In the genomic region with DNA sequence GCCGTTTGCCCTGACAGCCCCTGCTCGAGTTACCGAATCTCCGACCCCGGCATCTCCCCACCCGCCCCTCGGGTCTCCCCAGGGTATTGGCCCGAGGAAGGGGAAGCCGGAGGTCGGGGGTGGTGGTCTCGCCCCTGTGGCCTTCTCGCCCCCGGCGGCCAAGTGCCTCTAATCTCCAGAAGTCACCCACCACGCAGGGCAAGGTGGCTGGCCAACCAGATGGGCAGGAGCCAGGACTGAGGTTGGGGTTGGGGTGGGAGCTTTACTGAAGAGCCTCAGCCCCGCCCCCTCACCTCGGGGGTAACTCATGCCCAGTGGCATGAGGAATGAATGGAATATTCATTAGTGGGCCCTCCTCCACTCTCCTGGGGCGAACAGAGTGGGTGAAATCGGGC, we compare ENCODE assay signal across 8 cellular contexts. TPM values are rescaled to one million over a fixed set of nuclear protein-coding genes. Genes with fewer than 3 reads are reported as not detected.
DNase-seq lines count a peak whose midpoint lies in the region; ATAC-seq and TF ChIP-seq lines count a peak whose summit lies in the region.

No MANE protein-coding gene starts in this region.

- H2AK5ac ChIP-seq in mesendoderm (ENCODE audit: low read length): no peak overlapping the region

- peak overlapping the region; percentile 62 for H3K18ac ChIP-seq in mesendoderm (ENCODE audit: low read length)

- ATAC-seq in upper lobe of right lung: peak; percentile 11
- ATAC-seq in GM21381 (IDR thresholded peaks at IDR 0.05; ENCODE audit: unreplicated experiment): no peak

- peak overlapping the region; percentile 6 for H3K27ac Mint-ChIP-seq in activated T-cell treated with anti-CD3 and anti-CD28 coated beads, Interleukin-2, amount 50 U/mL, for 24 hours
- peak overlapping the region; percentile 8 for H3K27ac Mint-ChIP-seq in dendritic cell treated with granulocyte-macrophage colony-stimulating factor and Interleukin-4, amounts not matched to agents 40 ng/mL and 50 ng/mL, for 4 days

- H3K4me1 Mint-ChIP-seq in activated T-cell treated with anti-CD3 and anti-CD28 coated beads, Interleukin-2, amount 50 U/mL, for 24 hours (ENCODE audit: low read depth): peaks cover 31% of the 10 kb centered on the region
- H3K4me1 Mint-ChIP-seq in dendritic cell treated with granulocyte-macrophage colony-stimulating factor and Interleukin-4, amounts not matched to agents 40 ng/mL and 50 ng/mL, for 4 days (ENCODE audit: low read depth): peaks cover 27% of the 10 kb centered on the region

- no peak overlapping the region for H3K23ac ChIP-seq in mesendoderm (ENCODE audit: low read length)

- H3K4ac ChIP-seq in mesendoderm (ENCODE audit: low read depth, low read length): peak overlapping the region; percentile 8

- H3K27ac ChIP-seq in mesendoderm (ENCODE audit: low read depth, low read length) (no peak overlapping the region), upper lobe of right lung (peak overlapping the region; percentile 66)

- H3K36me3 ChIP-seq in NT2/D1 (ENCODE audit: insufficient read depth, insufficient read length, low read length): peaks cover 38% of the 10 kb centered on the region
- no peaks in the 10 kb centered on the region for H3K36me3 ChIP-seq in mesendoderm (ENCODE audit: control insufficient read depth, insufficient read depth, low read length)
- peaks cover 25% of the 10 kb centered on the region for H3K36me3 ChIP-seq in upper lobe of right lung

- H4K8ac ChIP-seq in mesendoderm (ENCODE audit: low read depth, low read length): no peak overlapping the region

- no peaks in the 10 kb centered on the region for H3K9me3 Mint-ChIP-seq in activated T-cell treated with anti-CD3 and anti-CD28 coated beads, Interleukin-2, amount 50 U/mL, for 24 hours
- H3K9me3 Mint-ChIP-seq in dendritic cell treated with granulocyte-macrophage colony-stimulating factor and Interleukin-4, amounts not matched to agents 40 ng/mL and 50 ng/mL, for 4 days: no peaks in the 10 kb centered on the region

- peak overlapping the region; percentile 78 for H3K4me3 Mint-ChIP-seq in activated T-cell treated with anti-CD3 and anti-CD28 coated beads, Interleukin-2, amount 50 U/mL, for 24 hours
- H3K4me3 Mint-ChIP-seq in dendritic cell treated with granulocyte-macrophage colony-stimulating factor and Interleukin-4, amounts not matched to agents 40 ng/mL and 50 ng/mL, for 4 days: peak overlapping the region; percentile 82

- no peak for TF ChIP-seq CTCF in upper lobe of right lung (IDR thresholded peaks at IDR 0.05)

- no CpG with 5 or more reads among the region's 19 CpGs for WGBS in mesendoderm (ENCODE audit: extremely low coverage, insufficient coverage, low lambda C conversion rate)

- peaks cover 11% of the 10 kb centered on the region for H3K79me2 ChIP-seq in mesendoderm (ENCODE audit: control insufficient read depth, insufficient read depth, low read length)

- H2BK120ac ChIP-seq in mesendoderm (ENCODE audit: low read depth, low read length): no peak overlapping the region

- no peak for DNase-seq in activated T-cell treated with anti-CD3 and anti-CD28 coated beads, Interleukin-2, amount 50 U/mL, for 24 hours
- DNase-seq in activated T-cell treated with anti-CD3 and anti-CD28 coated beads for 4 hours: no peak
- no peak for DNase-seq in NT2/D1 (ENCODE audit: low read depth, low spot score)
- peak; percentile 60 for DNase-seq in mesendoderm
- no peak for DNase-seq in upper lobe of right lung
- no peak for DNase-seq in stimulated activated naive CD4-positive, alpha-beta T cell treated with Interleukin-2 at 50 U/mL for 16 hours (lab: John Stamatoyannopoulos, UW)

- H3K27me3 ChIP-seq in NT2/D1 (ENCODE audit: insufficient read depth, insufficient read length) (no peaks in the 10 kb centered on the region), mesendoderm (ENCODE audit: insufficient read depth, low read length, poor library complexity) (no peaks in the 10 kb centered on the region), upper lobe of right lung (no peaks in the 10 kb centered on the region)

- peaks cover 56% of the 10 kb centered on the region for H3K36me3 Mint-ChIP-seq in activated T-cell treated with anti-CD3 and anti-CD28 coated beads, Interleukin-2, amount 50 U/mL, for 24 hours (ENCODE audit: low read depth)
- H3K36me3 Mint-ChIP-seq in dendritic cell treated with granulocyte-macrophage colony-stimulating factor and Interleukin-4, amounts not matched to agents 40 ng/mL and 50 ng/mL, for 4 days (ENCODE audit: low read depth): peaks cover 29% of the 10 kb centered on the region

- H3K27me3 Mint-ChIP-seq in activated T-cell treated with anti-CD3 and anti-CD28 coated beads, Interleukin-2, amount 50 U/mL, for 24 hours: no peaks in the 10 kb centered on the region
- peaks cover 17% of the 10 kb centered on the region for H3K27me3 Mint-ChIP-seq in dendritic cell treated with granulocyte-macrophage colony-stimulating factor and Interleukin-4, amounts not matched to agents 40 ng/mL and 50 ng/mL, for 4 days

- H3K9me3 ChIP-seq in NT2/D1 (ENCODE audit: insufficient read depth, low read length) (no peaks in the 10 kb centered on the region), upper lobe of right lung (no peaks in the 10 kb centered on the region)

- intact Hi-C loops in dendritic cell treated with granulocyte-macrophage colony-stimulating factor and Interleukin-4, amounts not matched to agents 40 ng/mL and 50 ng/mL, for 4 days (cut with micrococcal nuclease): loop anchor here (1.0 to 5.0 kb wide), 2 partner anchors 9 to 45 kb away; a partner anchor contains a TSS
- intact Hi-C loops in upper lobe of right lung (cut with DNase I): no loop called here

- peak overlapping the region; percentile 81 for H3K9ac ChIP-seq in NT2/D1 (ENCODE audit: insufficient read length, low read depth)
- peak overlapping the region; percentile 86 for H3K9ac ChIP-seq in mesendoderm (ENCODE audit: low read length)

- H3K4me2 ChIP-seq in mesendoderm (ENCODE audit: low read length): peak overlapping the region; percentile 71

- H3K4me1 ChIP-seq in NT2/D1 (ENCODE audit: insufficient read depth, insufficient read length): peaks cover 8% of the 10 kb centered on the region
- peaks cover 2% of the 10 kb centered on the region for H3K4me1 ChIP-seq in mesendoderm (ENCODE audit: control insufficient read depth, low read depth, low read length)
- H3K4me1 ChIP-seq in upper lobe of right lung: peaks cover 6% of the 10 kb centered on the region

- no peak overlapping the region for H2BK5ac ChIP-seq in mesendoderm (ENCODE audit: low read length)

- peak overlapping the region; percentile 91 for H3K56ac ChIP-seq in mesendoderm (ENCODE audit: low read length)

- H2BK15ac ChIP-seq in mesendoderm (replicated peaks; ENCODE audit: low read depth): no peak overlapping the region

- no peak overlapping the region for H4K5ac ChIP-seq in mesendoderm (ENCODE audit: low read length)

- peaks cover 10% of the 10 kb centered on the region for H3K79me1 ChIP-seq in mesendoderm (ENCODE audit: low read length)

- peak overlapping the region; percentile 80 for H3K4me3 ChIP-seq in NT2/D1 (ENCODE audit: insufficient read length, low read depth)
- peak overlapping the region; percentile 69 for H3K4me3 ChIP-seq in mesendoderm (ENCODE audit: low read length)
- H3K4me3 ChIP-seq in upper lobe of right lung: peak overlapping the region; percentile 88

RNA-seq across cellular contexts. Expression of a gene that starts 0.6 kb away (rescaled TPM):
- polyA plus RNA-seq in mesendoderm (2013, experiment 1 of 2): 15.6 TPM
- polyA plus RNA-seq in mesendoderm (2013, experiment 2 of 2): 14.9 TPM
- 5.7 TPM for total RNA-seq in upper lobe of right lung

RNA-seq across cellular contexts. Expression of a gene that starts 9.1 kb away (rescaled TPM):
- 4.0 TPM for polyA plus RNA-seq in mesendoderm (2013, experiment 1 of 2)
- polyA plus RNA-seq in mesendoderm (2013, experiment 2 of 2): 4.0 TPM
- 5.6 TPM for total RNA-seq in upper lobe of right lung

RNA-seq across cellular contexts. Expression of a gene that starts 47.6 kb away (rescaled TPM):
- 38.9 TPM for polyA plus RNA-seq in mesendoderm (2013, experiment 1 of 2)
- polyA plus RNA-seq in mesendoderm (2013, experiment 2 of 2): 38.1 TPM
- 81.7 TPM for total RNA-seq in upper lobe of right lung

RNA-seq across cellular contexts. Expression of a gene that starts 57.5 kb away (rescaled TPM):
- polyA plus RNA-seq in mesendoderm (2013, experiment 1 of 2): 27.8 TPM
- polyA plus RNA-seq in mesendoderm (2013, experiment 2 of 2): 27.6 TPM
- 8.6 TPM for total RNA-seq in upper lobe of right lung

RNA-seq across cellular contexts. Expression of a gene that starts 57.6 kb away (rescaled TPM):
- 59.6 TPM for polyA plus RNA-seq in mesendoderm (2013, experiment 1 of 2)
- polyA plus RNA-seq in mesendoderm (2013, experiment 2 of 2): 63.2 TPM
- 36.8 TPM for total RNA-seq in upper lobe of right lung
